Comparison of ENCODE assay signal across 9 cellular contexts in genomic region chr20:19802492-19803158, GRCh38. TPM values are rescaled to one million over a fixed set of nuclear protein-coding genes. Genes with fewer than 3 reads are reported as not detected.
DNase-seq lines count a peak whose midpoint lies in the region; ATAC-seq and TF ChIP-seq lines count a peak whose summit lies in the region.
"Had no signal": no experiment of that assay in that cellular context is flagged by ENCODE, and none has a peak within 500 bp of the region (broad histone marks: within the 10 kb centered on the region; RNA-seq: fewer than 3 reads in every experiment).

No MANE protein-coding gene starts in this region.

- H3K9me3 Mint-ChIP-seq in activated CD8-positive, alpha-beta memory T cell treated with anti-CD3 and anti-CD28 coated beads, Interleukin-2, amount 10 ng/mL, durations not matched to agents 7 days and 5 days (ENCODE audit: low read depth): no peaks in the 10 kb centered on the region
- H3K9me3 Mint-ChIP-seq in activated T-helper 2 cell treated with anti-CD3 and anti-CD28 coated beads, Interferon-gamma antibody, Interleukin-2, Interleukin-4, amounts not matched to agents 10 μg/mL and 5 μg/mL and 100 μg/mL, durations not matched to agents 14 hours and 24 hours and 36 hours: no peaks in the 10 kb centered on the region
- H3K9me3 Mint-ChIP-seq: T-helper 2 cell treated with Interferon-gamma antibody and Interleukin-4, amounts not matched to agents 5 μg/mL and 100 μg/mL, for 36 hours had no signal

- H3K36me3 ChIP-seq in body of pancreas (replicated peaks in 1 of 2; ENCODE audit: insufficient read depth in 1 of 2, low read depth in 2 of 2) (no peaks in the 10 kb centered on the region), lung (ENCODE audit: control insufficient read depth in 2 of 2, insufficient read depth in 2 of 2, low read length in 2 of 2) (peaks cover 0 to 5% of the 10 kb centered on the region in 2 donors)

- H3K4me1 ChIP-seq in body of pancreas (peaks cover 18% of the 10 kb centered on the region), lung (ENCODE audit: control insufficient read depth in 2 of 2, insufficient read depth in 2 of 2, low read length in 2 of 2) (peaks cover 3 to 14% of the 10 kb centered on the region in 2 donors)

- TF ChIP-seq CTCF in body of pancreas (IDR thresholded peaks at IDR 0.05) (peak in 5 of 7 experiments; percentile 9 to 48 (median 21)), lung (IDR thresholded peaks at IDR 0.05; ENCODE audit: control extremely low read depth, extremely low read depth) (no peak)

- CTCF ChIA-PET in activated CD8-positive, alpha-beta memory T cell treated with anti-CD3 and anti-CD28 coated beads, Interleukin-2, amount 10 ng/mL, durations not matched to agents 7 days and 5 days (lab: Charles Lee): no interaction called here

- no peak for TF ChIP-seq POLR2A in body of pancreas (IDR thresholded peaks at IDR 0.05)

- no peak overlapping the region for H3K4me3 Mint-ChIP-seq in activated CD8-positive, alpha-beta memory T cell treated with anti-CD3 and anti-CD28 coated beads, Interleukin-2, amount 10 ng/mL, durations not matched to agents 7 days and 5 days
- H3K4me3 Mint-ChIP-seq in activated T-helper 2 cell treated with anti-CD3 and anti-CD28 coated beads, Interferon-gamma antibody, Interleukin-2, Interleukin-4, amounts not matched to agents 10 μg/mL and 5 μg/mL and 100 μg/mL, durations not matched to agents 14 hours and 24 hours and 36 hours (ENCODE audit: low read depth): no peak overlapping the region
- H3K4me3 Mint-ChIP-seq: T-helper 2 cell treated with Interferon-gamma antibody and Interleukin-4, amounts not matched to agents 5 μg/mL and 100 μg/mL, for 36 hours had no signal

- H3K27me3 ChIP-seq in body of pancreas (no peaks in the 10 kb centered on the region), lung (ENCODE audit: control insufficient read depth, insufficient read depth) (no peaks in the 10 kb centered on the region)

- no peak overlapping the region for H3K27ac Mint-ChIP-seq in activated CD8-positive, alpha-beta memory T cell treated with anti-CD3 and anti-CD28 coated beads, Interleukin-2, amount 10 ng/mL, durations not matched to agents 7 days and 5 days
- no peak overlapping the region for H3K27ac Mint-ChIP-seq in activated T-helper 2 cell treated with anti-CD3 and anti-CD28 coated beads, Interferon-gamma antibody, Interleukin-2, Interleukin-4, amounts not matched to agents 10 μg/mL and 5 μg/mL and 100 μg/mL, durations not matched to agents 14 hours and 24 hours and 36 hours
- H3K27ac Mint-ChIP-seq: T-helper 2 cell treated with Interferon-gamma antibody and Interleukin-4, amounts not matched to agents 5 μg/mL and 100 μg/mL, for 36 hours had no signal

- no peaks in the 10 kb centered on the region for H3K36me3 Mint-ChIP-seq in activated CD8-positive, alpha-beta memory T cell treated with anti-CD3 and anti-CD28 coated beads, Interleukin-2, amount 10 ng/mL, durations not matched to agents 7 days and 5 days
- no peaks in the 10 kb centered on the region for H3K36me3 Mint-ChIP-seq in activated T-helper 2 cell treated with anti-CD3 and anti-CD28 coated beads, Interferon-gamma antibody, Interleukin-2, Interleukin-4, amounts not matched to agents 10 μg/mL and 5 μg/mL and 100 μg/mL, durations not matched to agents 14 hours and 24 hours and 36 hours (ENCODE audit: low read depth)

- in situ Hi-C loops in Caki2 (cut with HindIII; ENCODE audit: low pct_unique_long_range_greater_than_20kb, low sequenced_read_pairs): no loop called here

- DNase-seq in Caki2 (ENCODE audit: low read depth) (peak; percentile 95), LoVo (ENCODE audit: low spot score) (peak; percentile 65), body of pancreas (peak; percentile 26 to 66 (median 51)), lung (ENCODE audit: low spot score) (no peak), dedifferentiated amniotic fluid mesenchymal stem cell (ENCODE audit: extremely low spot score) (no peak)
- DNase-seq in activated CD8-positive, alpha-beta memory T cell treated with anti-CD3 and anti-CD28 coated beads, Interleukin-2, amount 10 ng/mL, durations not matched to agents 7 days and 5 days: no peak
- DNase-seq in activated T-helper 2 cell treated with anti-CD3 and anti-CD28 coated beads, Interferon-gamma antibody, Interleukin-2, Interleukin-4, amounts not matched to agents 10 μg/mL and 5 μg/mL and 100 μg/mL, durations not matched to agents 14 hours and 24 hours and 36 hours (ENCODE audit: low spot score): no peak

- H3K4me3 ChIP-seq in body of pancreas (no peak overlapping the region), lung (no peak overlapping the region)

- ATAC-seq in body of pancreas (peak; percentile 86), lung (ENCODE audit: insufficient read depth, low FRiP score) (peak; percentile 57), GM21515 (IDR thresholded peaks at IDR 0.05; ENCODE audit: unreplicated experiment) (no peak)
- no peak for ATAC-seq in activated CD8-positive, alpha-beta memory T cell treated with anti-CD3 and anti-CD28 coated beads, Interleukin-2, amount 10 ng/mL, durations not matched to agents 7 days and 5 days

- H3K27me3 Mint-ChIP-seq in activated CD8-positive, alpha-beta memory T cell treated with anti-CD3 and anti-CD28 coated beads, Interleukin-2, amount 10 ng/mL, durations not matched to agents 7 days and 5 days: peaks cover 7% of the 10 kb centered on the region
- no peaks in the 10 kb centered on the region for H3K27me3 Mint-ChIP-seq in activated T-helper 2 cell treated with anti-CD3 and anti-CD28 coated beads, Interferon-gamma antibody, Interleukin-2, Interleukin-4, amounts not matched to agents 10 μg/mL and 5 μg/mL and 100 μg/mL, durations not matched to agents 14 hours and 24 hours and 36 hours (ENCODE audit: low read depth)

- H3K9me3 ChIP-seq in body of pancreas: no peaks in the 10 kb centered on the region
- no peaks in the 10 kb centered on the region for H3K9me3 ChIP-seq in lung (ENCODE audit: control insufficient read depth in 2 of 2, insufficient read depth in 1 of 2, low read length in 1 of 2)

- 77 to 81% methylated on average over 4 of the region's 4 CpGs for WGBS in body of pancreas, 2 donors
- WGBS in lung, 2 donors: 84 to 90% methylated on average over 4 of the region's 4 CpGs

- H3K4me1 Mint-ChIP-seq in activated CD8-positive, alpha-beta memory T cell treated with anti-CD3 and anti-CD28 coated beads, Interleukin-2, amount 10 ng/mL, durations not matched to agents 7 days and 5 days: no peaks in the 10 kb centered on the region
- no peaks in the 10 kb centered on the region for H3K4me1 Mint-ChIP-seq in activated T-helper 2 cell treated with anti-CD3 and anti-CD28 coated beads, Interferon-gamma antibody, Interleukin-2, Interleukin-4, amounts not matched to agents 10 μg/mL and 5 μg/mL and 100 μg/mL, durations not matched to agents 14 hours and 24 hours and 36 hours (ENCODE audit: low read depth)

- intact Hi-C loops in body of pancreas (cut with DNase I): no loop called here
- intact Hi-C loops in activated T-helper 2 cell treated with anti-CD3 and anti-CD28 coated beads, Interferon-gamma antibody, Interleukin-2, Interleukin-4, amounts not matched to agents 10 μg/mL and 5 μg/mL and 100 μg/mL, durations not matched to agents 14 hours and 24 hours and 36 hours (cut with micrococcal nuclease): no loop called here

- H3K27ac ChIP-seq in body of pancreas (peak overlapping the region in 2 of 4 donors; percentile 10 to 20), lung (ENCODE audit: low read depth in 1 of 2, low read length in 1 of 2) (peak overlapping the region; percentile 58 to 82)

RNA-seq across cellular contexts. Expression of gene RIN2, which starts 44.6 kb away (rescaled TPM):
- 43.0 and 59.0 TPM in 2 replicates for total RNA-seq in Caki2 (2014; rRNA removed; shearing (Covaris generic); ENCODE audit: low replicate concordance)
- total RNA-seq in body of pancreas (10 to 100 TPM; 20.4 to 34.0 TPM), lung (10 to 100 TPM; 85.0 to 93.3 TPM)
- 10 to 100 TPM; 13.7 to 44.3 TPM for polyA plus RNA-seq in lung
- not detected for total RNA-seq in activated CD8-positive, alpha-beta memory T cell treated with anti-CD3 and anti-CD28 coated beads, Interleukin-2, amount 10 ng/mL, durations not matched to agents 7 days and 5 days
- total RNA-seq in activated T-helper 2 cell treated with anti-CD3 and anti-CD28 coated beads, Interferon-gamma antibody, Interleukin-2, Interleukin-4, amounts not matched to agents 10 μg/mL and 5 μg/mL and 100 μg/mL, durations not matched to agents 14 hours and 24 hours and 36 hours: not detected in 2 replicates

Comparison
In these comparisons a context has a peak if more than half of its experiments do, and no peak if none do; other contexts are left out.
1. DNase-seq: peak in Caki2 (single experiment), LoVo (single experiment) and body of pancreas (4 of 4); none in lung (single experiment), activated CD8-positive, alpha-beta memory T cell treated with anti-CD3 and anti-CD28 coated beads, Interleukin-2, amount 10 ng/mL, durations not matched to agents 7 days and 5 days (single experiment), activated T-helper 2 cell treated with anti-CD3 and anti-CD28 coated beads, Interferon-gamma antibody, Interleukin-2, Interleukin-4, amounts not matched to agents 10 μg/mL and 5 μg/mL and 100 μg/mL, durations not matched to agents 14 hours and 24 hours and 36 hours (single experiment) and dedifferentiated amniotic fluid mesenchymal stem cell (single experiment).
2. ATAC-seq: peak in body of pancreas (single experiment) and lung (single experiment); none in activated CD8-positive, alpha-beta memory T cell treated with anti-CD3 and anti-CD28 coated beads, Interleukin-2, amount 10 ng/mL, durations not matched to agents 7 days and 5 days (single experiment) and GM21515 (single experiment).
3. RNA of gene RIN2, which starts 44.6 kb away (total RNA-seq): 85.0 to 93.3 TPM in lung, 43.0 to 59.0 TPM in Caki2 and 20.4 to 34.0 TPM in body of pancreas; not detected in activated CD8-positive, alpha-beta memory T cell treated with anti-CD3 and anti-CD28 coated beads, Interleukin-2, amount 10 ng/mL, durations not matched to agents 7 days and 5 days and not detected in activated T-helper 2 cell treated with anti-CD3 and anti-CD28 coated beads, Interferon-gamma antibody, Interleukin-2, Interleukin-4, amounts not matched to agents 10 μg/mL and 5 μg/mL and 100 μg/mL, durations not matched to agents 14 hours and 24 hours and 36 hours; every median in the first group is over 10 times any median in the second.